Comparison of ENCODE assay signal across 13 cellular contexts in the genomic region with DNA sequence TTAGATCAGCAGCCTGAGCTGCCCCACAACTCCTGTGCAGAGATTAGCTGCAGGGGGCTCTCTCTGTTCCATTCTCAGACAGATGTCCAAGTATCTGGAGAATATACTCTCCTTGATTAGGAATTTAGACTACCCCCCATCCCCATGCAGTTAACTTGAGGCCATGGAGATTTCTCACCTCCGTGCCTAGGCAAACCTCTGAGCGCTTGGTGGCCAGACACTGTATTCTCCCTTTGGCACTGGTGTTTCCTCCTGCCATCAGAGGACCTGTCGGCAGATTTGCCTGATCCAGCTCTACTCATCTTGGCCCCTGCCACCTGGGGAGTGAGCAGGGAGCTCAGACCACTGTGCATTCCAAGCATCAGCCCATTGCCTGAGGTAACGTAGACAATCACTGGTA.
"Had no signal": no experiment of that assay in that cellular context is flagged by ENCODE, and none has a peak within 500 bp of the region (broad histone marks: within the 10 kb centered on the region; RNA-seq: fewer than 3 reads in every experiment).

No MANE protein-coding gene starts in this region.

- H3K27ac ChIP-seq: adrenal gland, cardiac muscle cell, gastrocnemius medialis, heart left ventricle, left lung, prostate gland, right atrium auricular region, tibial nerve had no signal

- DNase-seq: activated gamma-delta T cell; adrenal gland; effector CD8-positive, alpha-beta T cell; gastrocnemius medialis; heart left ventricle; stimulated activated CD4-positive, alpha-beta T cell treated with anti-CD3 and anti-CD28 coated beads, Interleukin-2, amount 100 ng/mL, for 24 hours had no signal

- H3K27me3 ChIP-seq: adrenal gland, cardiac muscle cell, gastrocnemius medialis, heart left ventricle, left lung, right atrium auricular region, tibial nerve had no signal

- ATAC-seq: activated CD4-positive, CD25-positive, alpha-beta regulatory T cell treated with anti-CD3 and anti-CD28 coated beads, Interleukin-2, amount 50 U/mL, for 24 hours; activated naive CD4-positive, alpha-beta T cell treated with anti-CD3 and anti-CD28 coated beads, Interleukin-2, amount 50 U/mL, for 72 hours; gastrocnemius medialis; heart left ventricle had no signal

- H3K4me3 ChIP-seq: adrenal gland, cardiac muscle cell, gastrocnemius medialis, heart left ventricle, left lung, prostate gland, right atrium auricular region, tibial nerve had no signal

- H3K9me3 ChIP-seq: adrenal gland, gastrocnemius medialis, prostate gland had no signal

- H3K4me1 ChIP-seq: adrenal gland, gastrocnemius medialis, heart left ventricle, left lung, prostate gland, right atrium auricular region, tibial nerve had no signal

- H3K36me3 ChIP-seq: adrenal gland, cardiac muscle cell, gastrocnemius medialis, heart left ventricle, left lung, prostate gland, right atrium auricular region, tibial nerve had no signal
